8 cellular contexts compared by ENCODE assay signal in genomic region chr21:45970674-45971486, GRCh38. TPM values are rescaled to one million over a fixed set of nuclear protein-coding genes. Genes with fewer than 3 reads are reported as not detected.
DNase-seq lines count a peak whose midpoint lies in the region; ATAC-seq, FAIRE-seq and TF ChIP-seq lines count a peak whose summit lies in the region.

No MANE protein-coding gene starts in this region.

- H3K27me3 ChIP-seq in Peyer's patch (peaks cover 0 to 9% of the 10 kb centered on the region in 2 donors), astrocyte (ENCODE audit: insufficient read depth, low read length) (no peaks in the 10 kb centered on the region)

- no peaks in the 10 kb centered on the region for H3K9me3 ChIP-seq in Peyer's patch
- H3K9me3 ChIP-seq in astrocyte (ENCODE audit: insufficient read depth, low read depth, low read length) = no peaks in the 10 kb centered on the region

- TF ChIP-seq POLR2A in Peyer's patch (IDR thresholded peaks at IDR 0.05) = no peak

- no peaks in the 10 kb centered on the region for H4K20me1 ChIP-seq in astrocyte (ENCODE audit: insufficient read depth, low read length)

- H3K4me3 Mint-ChIP-seq in astrocyte (ENCODE audit: unreplicated experiment) = no peak overlapping the region

- DNase-seq in activated gamma-delta T cell treated with Interleukin-2 at 50 U/mL for 16 hours (peak; percentile 55), activated gamma-delta T cell (lab: John Stamatoyannopoulos, UW) (no peak), Peyer's patch (peak in 2 of 3 donors; percentile 63 to 66), astrocyte (ENCODE audit: low read depth) (no peak), iris pigment epithelial cell (ENCODE audit: low read depth) (peak; percentile 19), NCI-H128 (lab: John Stamatoyannopoulos, UW; ENCODE audit: unreplicated experiment) (no peak)
- peak; percentile 29 for DNase-seq in stimulated activated CD4-positive, alpha-beta T cell treated with anti-CD3 and anti-CD28 coated beads, Interleukin-2, amount 100 ng/mL, for 4 hours (ENCODE audit: low read depth)

- H3K36me3 Mint-ChIP-seq in astrocyte (ENCODE audit: low read depth, unreplicated experiment) = no peaks in the 10 kb centered on the region

- FAIRE-seq in astrocyte (lab: Jason Lieb, UNC) = no peak

- no peaks in the 10 kb centered on the region for H3K36me3 ChIP-seq in Peyer's patch
- H3K36me3 ChIP-seq in astrocyte (ENCODE audit: insufficient read depth, low read length) = no peaks in the 10 kb centered on the region

- H3K4me1 ChIP-seq in Peyer's patch = peaks cover 3 to 48% (median 21%) of the 10 kb centered on the region in 4 donors
- H3K4me1 ChIP-seq in astrocyte (ENCODE audit: insufficient read depth, low read length) = peaks cover 42% of the 10 kb centered on the region

- TF ChIP-seq CTCF in Peyer's patch (IDR thresholded peaks at IDR 0.05) = peak; percentile 37 to 69 (median 60)
- peak; percentile 63 for TF ChIP-seq CTCF in astrocyte (IDR thresholded peaks at IDR 0.05; ENCODE audit: insufficient read depth, low read depth, low read length)

- peak overlapping the region; percentile 78 to 95 (median 84) for H3K27ac ChIP-seq in Peyer's patch
- peak overlapping the region; percentile 19 for H3K27ac ChIP-seq in astrocyte (ENCODE audit: low read depth, low read length)

- H3K4me2 ChIP-seq in astrocyte (ENCODE audit: low read length) = no peak overlapping the region

- no peaks in the 10 kb centered on the region for H3K27me3 Mint-ChIP-seq in astrocyte (ENCODE audit: low read depth, unreplicated experiment)

- peak overlapping the region; percentile 65 for H2AFZ ChIP-seq in astrocyte (ENCODE audit: low read depth, low read length)

- no peak overlapping the region for H3K4me3 ChIP-seq in Peyer's patch
- no peak overlapping the region for H3K4me3 ChIP-seq in astrocyte (ENCODE audit: insufficient read depth, low read depth, low read length)

- H3K4me1 Mint-ChIP-seq in astrocyte (ENCODE audit: low read depth, unreplicated experiment) = peaks cover 7% of the 10 kb centered on the region

- no peaks in the 10 kb centered on the region for H3K79me2 ChIP-seq in astrocyte (ENCODE audit: insufficient read depth, low read length)

- no peak for ATAC-seq in HG03108 (IDR thresholded peaks at IDR 0.05; ENCODE audit: unreplicated experiment)

- peak overlapping the region; percentile 42 for H3K9ac ChIP-seq in astrocyte (ENCODE audit: low read length)

- no peaks in the 10 kb centered on the region for H3K9me3 Mint-ChIP-seq in astrocyte (ENCODE audit: unreplicated experiment)

- H3K27ac Mint-ChIP-seq in astrocyte (ENCODE audit: unreplicated experiment) = no peak overlapping the region

RNA-seq across cellular contexts. Expression of gene COL6A1, which starts 10.7 kb away (rescaled TPM):
- total RNA-seq in Peyer's patch (100 to 1,000 TPM in 3 of 4 donors, 10 to 100 TPM in 1; 37.7 to 458 (median 161) TPM), astrocyte (131 and 173 TPM in 2 replicates)

Comparison
In these comparisons a context has a peak if more than half of its experiments do, and no peak if none do; other contexts are left out.
1. DNase-seq: peak in activated gamma-delta T cell treated with Interleukin-2 at 50 U/mL for 16 hours (single experiment), Peyer's patch (2 of 3), iris pigment epithelial cell (single experiment) and stimulated activated CD4-positive, alpha-beta T cell treated with anti-CD3 and anti-CD28 coated beads, Interleukin-2, amount 100 ng/mL, for 4 hours (single experiment); none in activated gamma-delta T cell (single experiment), astrocyte (single experiment) and NCI-H128 (single experiment).